Comparison of ENCODE assay signal across 13 cellular contexts in the genomic region with DNA sequence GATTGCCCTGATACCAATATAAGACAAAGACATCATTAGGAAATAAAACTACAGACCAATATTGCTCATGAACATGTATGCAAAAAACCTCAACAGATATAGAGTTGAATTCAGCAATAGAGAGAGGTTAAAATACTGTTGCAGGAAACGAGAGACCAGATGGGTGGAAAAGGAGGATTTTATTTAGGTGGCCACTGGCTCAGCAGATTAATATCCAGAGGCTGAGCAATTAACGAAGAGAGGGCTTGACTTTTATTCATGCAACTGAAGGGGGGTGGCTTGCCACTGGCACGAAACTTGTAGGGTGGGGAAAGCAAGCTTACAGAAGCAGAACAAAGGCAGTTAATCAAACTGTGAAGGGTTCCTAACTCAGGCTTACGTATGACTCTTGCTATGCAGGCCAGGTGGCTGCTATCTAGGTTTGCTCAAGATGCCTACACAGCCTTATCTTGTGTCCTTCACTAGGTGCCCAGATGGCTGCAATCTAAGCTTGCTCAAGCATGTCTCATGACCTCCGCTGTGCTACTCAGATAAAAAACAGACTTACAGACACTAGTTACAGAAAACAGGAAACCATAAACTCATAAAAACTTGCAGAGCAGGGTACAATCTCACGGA.
DNase-seq lines count a peak whose midpoint lies in the region; ATAC-seq and TF ChIP-seq lines count a peak whose summit lies in the region.
"Had no signal": no experiment of that assay in that cellular context is flagged by ENCODE, and none has a peak within 500 bp of the region (broad histone marks: within the 10 kb centered on the region; RNA-seq: fewer than 3 reads in every experiment).

No MANE protein-coding gene starts in this region.

- intact Hi-C loops in stomach (cut with DNase I; ENCODE audit: low total_unique reads), result no loop called here

- no peak for TF ChIP-seq EP300 in stomach (IDR thresholded peaks at IDR 0.05)

- TF ChIP-seq POLR2A in stomach (IDR thresholded peaks at IDR 0.05), result no peak

- ATAC-seq in foreskin keratinocyte, result peak; percentile 93
- no peak for ATAC-seq in esophagus mucosa
- ATAC-seq: A549; natural killer cell treated with Interleukin-12 subunit alpha and Interleukin-12 subunit beta and Interleukin-15 and Interleukin-18, amount 100 ng/mL, for 72 hours had no signal

- H3K9me3 ChIP-seq in stomach, result peaks cover 0 to 8% (median 0%) of the 10 kb centered on the region in 4 donors
- H3K9me3 ChIP-seq: A549, thyroid gland had no signal

- H3K27me3 ChIP-seq in foreskin keratinocyte, result no peaks in the 10 kb centered on the region
- no peaks in the 10 kb centered on the region for H3K27me3 ChIP-seq in stomach
- H3K27me3 ChIP-seq: thyroid gland had no signal

- peak overlapping the region; percentile 52 for H3K27ac ChIP-seq in foreskin keratinocyte
- no peak overlapping the region for H3K27ac ChIP-seq in stomach
- H3K27ac ChIP-seq: A549, thyroid gland had no signal

- TF ChIP-seq CTCF in foreskin keratinocyte (conservative IDR thresholded peaks at IDR 0.05) (no peak), stomach (IDR thresholded peaks at IDR 0.05) (no peak)

- no peaks in the 10 kb centered on the region for H3K36me3 ChIP-seq in stomach
- H3K36me3 ChIP-seq: thyroid gland had no signal

- H3K4me1 ChIP-seq in foreskin keratinocyte (peaks cover 7% of the 10 kb centered on the region), stomach (no peaks in the 10 kb centered on the region)
- H3K4me1 ChIP-seq: A549, thyroid gland had no signal

- peak; percentile 24 for DNase-seq in NCI-H2171 treated with DMSO at 0.1 percent for 48 hours (lab: John Stamatoyannopoulos, UW)
- DNase-seq in NCI-H2171 (lab: John Stamatoyannopoulos, UW), result no peak
- peak; percentile 7 for DNase-seq in RPMI8226
- DNase-seq in foreskin keratinocyte, result peak; percentile 96 to 99
- peak; percentile 27 for DNase-seq in stomach
- DNase-seq in SW480 (ENCODE audit: low spot score), result no peak
- no peak for DNase-seq in RKO (ENCODE audit: low spot score)
- DNase-seq: activated CD8-positive, alpha-beta memory T cell treated with anti-CD3 and anti-CD28 coated beads for 24 hours; NCI-H187 treated with DMSO at 0.1 percent for 48 hours; thyroid gland had no signal

- no peak overlapping the region for H3K4me3 ChIP-seq in stomach
- H3K4me3 ChIP-seq: A549, thyroid gland had no signal

- WGBS in stomach, 5 donors, result 22 to 33% (median 26%) methylated on average over 6 of the region's 6 CpGs

Comparison
In these comparisons a context has a peak if more than half of its experiments do, and no peak if none do; other contexts are left out.
1. DNase-seq: peak in NCI-H2171 treated with DMSO at 0.1 percent for 48 hours (single experiment), RPMI8226 (single experiment), foreskin keratinocyte (2 of 2) and stomach (single experiment); none in NCI-H2171 (single experiment), SW480 (single experiment) and RKO (single experiment).